ENCODE assay signal across 8 cellular contexts in genomic region chr10:101588879-101589278, GRCh38. TPM values are rescaled to one million over a fixed set of nuclear protein-coding genes. Genes with fewer than 3 reads are reported as not detected.
DNase-seq lines count a peak whose midpoint lies in the region; ATAC-seq and TF ChIP-seq lines count a peak whose summit lies in the region.

No MANE protein-coding gene starts in this region.

- no peaks in the 10 kb centered on the region for H3K27me3 ChIP-seq in SJCRH30
- H3K27me3 ChIP-seq in skeletal muscle satellite cell (ENCODE audit: control insufficient read depth, insufficient read depth, low read length) = no peaks in the 10 kb centered on the region

- peak overlapping the region; percentile 85 for H3K9ac ChIP-seq in skeletal muscle satellite cell (ENCODE audit: low read depth, low read length)

- H3K4me1 ChIP-seq in SJCRH30 = peaks cover 5% of the 10 kb centered on the region
- H3K4me1 ChIP-seq in skeletal muscle satellite cell (ENCODE audit: control insufficient read depth, insufficient read depth, low read length) = peaks cover 16% of the 10 kb centered on the region

- no peak for ATAC-seq in GM21825 (IDR thresholded peaks at IDR 0.05; ENCODE audit: unreplicated experiment)

- H3K9me3 ChIP-seq in SJCRH30 (replicated peaks) (no peaks in the 10 kb centered on the region), skeletal muscle satellite cell (replicated peaks; ENCODE audit: low read length) (no peaks in the 10 kb centered on the region)

- no peak for TF ChIP-seq CTCF in GM12865 (IDR thresholded peaks at IDR 0.05; ENCODE audit: insufficient read depth, low read depth, low read length, missing control alignments)
- TF ChIP-seq CTCF in fibroblast of mammary gland (conservative IDR thresholded peaks at IDR 0.05; ENCODE audit: control insufficient read depth, insufficient read depth, low read depth, low read length) = no peak

- no peaks in the 10 kb centered on the region for H3K36me3 ChIP-seq in SJCRH30
- peaks cover 9% of the 10 kb centered on the region for H3K36me3 ChIP-seq in skeletal muscle satellite cell (ENCODE audit: insufficient read depth, low read length)

- no peak overlapping the region for H3K27ac ChIP-seq in SJCRH30

- DNase-seq in GM12865 (ENCODE audit: low read depth) (no peak), SJCRH30 (peak in 1 of 2 experiments; percentile 42), fibroblast of mammary gland (ENCODE audit: low read depth) (peak; percentile 43), NCI-H526 treated with DMSO at 0.1 percent for 48 hours (lab: John Stamatoyannopoulos, UW) (no peak), anterior cingulate cortex (lab: John Stamatoyannopoulos, UW) (no peak), DMS53 (lab: John Stamatoyannopoulos, UW) (no peak)

- peak overlapping the region; percentile 88 for H3K4me2 ChIP-seq in skeletal muscle satellite cell (ENCODE audit: low read length)

- H3K4me3 ChIP-seq in GM12865 (ENCODE audit: low read depth, low read length) = peak overlapping the region; percentile 90
- H3K4me3 ChIP-seq in SJCRH30 = peak overlapping the region; percentile 89
- H3K4me3 ChIP-seq in fibroblast of mammary gland (ENCODE audit: control insufficient read depth, low read depth, low read length) = peak overlapping the region; percentile 95
- H3K4me3 ChIP-seq in skeletal muscle satellite cell (ENCODE audit: low read length) = peak overlapping the region; percentile 98

RNA-seq across cellular contexts. Expression of gene DPCD, which starts 0.8 kb away (rescaled TPM):
- 35.7 and 36.2 TPM in 2 replicates for total RNA-seq in SJCRH30 (2014; rRNA removed; shearing (Covaris generic))
- 58.8 and 80.9 TPM in 2 replicates for total RNA-seq in skeletal muscle satellite cell (2012; rRNA removed)

RNA-seq across cellular contexts. Expression of gene POLL, which starts 0.8 kb away (rescaled TPM):
- 10.5 and 12.6 TPM in 2 replicates for total RNA-seq in SJCRH30 (2014; rRNA removed; shearing (Covaris generic))
- total RNA-seq in skeletal muscle satellite cell (2012; rRNA removed) = 6.6 and 9.6 TPM in 2 replicates
